ENCODE assay signal across 21 cellular contexts in genomic region chr3:41489205-41489604, GRCh38.
"Had no signal": no experiment of that assay in that cellular context is flagged by ENCODE, and none has a peak within 500 bp of the region (broad histone marks: within the 10 kb centered on the region; RNA-seq: fewer than 3 reads in every experiment).

No MANE protein-coding gene starts in this region.

- ATAC-seq: activated CD4-positive, CD25-positive, alpha-beta regulatory T cell treated with anti-CD3 and anti-CD28 coated beads, Interleukin-2, amount 50 U/mL, for 24 hours; activated CD8-positive, alpha-beta memory T cell treated with anti-CD3 and anti-CD28 coated beads, Interleukin-2, amount 10 ng/mL, durations not matched to agents 7 days and 5 days; T-cell had no signal

- DNase-seq: activated CD4-positive, alpha-beta T cell treated with anti-CD3 and anti-CD28 coated beads, Interleukin-2, amount 10 ng/mL, durations not matched to agents 24 days and 14 days; activated CD4-positive, alpha-beta T cell treated with anti-CD3 and anti-CD28 coated beads, Interleukin-2, amount 50 U/mL, for 48 hours; activated CD8-positive, alpha-beta memory T cell treated with anti-CD3 and anti-CD28 coated beads, Interleukin-2, amount 10 ng/mL, durations not matched to agents 7 days and 5 days; activated effector memory CD4-positive, alpha-beta T cell treated with anti-CD3 and anti-CD28 coated beads, Interleukin-2, amount 50 U/mL, for 16 hours; activated naive CD4-positive, alpha-beta T cell treated with Interleukin-2 at 50 U/mL for 16 hours; activated naive CD8-positive, alpha-beta T cell treated with anti-CD3 and anti-CD28 coated beads, Interleukin-2, amount 50 U/mL, for 24 hours; activated T-cell treated with anti-CD3 and anti-CD28 coated beads, Interleukin-2, amount 50 U/mL, for 24 hours; amniotic stem cell; NCI-H1092 treated with DMSO at 0.1 percent for 48 hours; NCI-H1417 treated with DMSO at 0.1 percent for 48 hours; NCI-H1694; NCI-H2029 treated with DMSO at 0.1 percent for 48 hours; NCI-H345; NCI-H510A; NCI-H526 treated with DMSO at 0.1 percent for 48 hours; SIG-M5; T-cell; T-helper 2 cell; T1000; WERI-Rb-1 had no signal
